ENCODE assay signal across 8 cellular contexts in genomic region chr4:37889849-37890500, GRCh38. TPM values are rescaled to one million over a fixed set of nuclear protein-coding genes. Genes with fewer than 3 reads are reported as not detected.
A peak's percentile ranks its signal among the peaks of the same experiment; 100 is the strongest.
DNase-seq lines count a peak whose midpoint lies in the region; ATAC-seq and TF ChIP-seq lines count a peak whose summit lies in the region.

No MANE protein-coding gene starts in this region.

- peak overlapping the region; percentile 76 for H3K27ac Mint-ChIP-seq in T-helper 17 cell

- peak overlapping the region; percentile 90 for H3K4me3 Mint-ChIP-seq in T-helper 17 cell

- no peaks in the 10 kb centered on the region for H3K36me3 Mint-ChIP-seq in T-helper 17 cell (ENCODE audit: low read depth)

- peaks cover 20% of the 10 kb centered on the region for H3K4me1 Mint-ChIP-seq in T-helper 17 cell

- DNase-seq in DMS53 treated with DMSO at 0.1 percent for 48 hours (lab: John Stamatoyannopoulos, UW; ENCODE audit: unreplicated experiment) (peak; percentile 45), T-helper 17 cell (no peak), foreskin fibroblast (peak in 1 of 2 donors; percentile 36), nucleus accumbens (lab: John Stamatoyannopoulos, UW) (peak in 38 of 56 donors; percentile 5 to 76 (median 48)), NCI-H1930 (lab: John Stamatoyannopoulos, UW) (no peak), HuH-7.5 (ENCODE audit: low spot score) (no peak), epidermal melanocyte (ENCODE audit: insufficient read length, low spot score) (no peak), Kasumi-1 (lab: John Stamatoyannopoulos, UW) (no peak)

- no peak for ATAC-seq in T-helper 17 cell

- H3K9me3 ChIP-seq in T-helper 17 cell (ENCODE audit: control insufficient read depth, low read length, poor library complexity, severe bottlenecking): no peaks in the 10 kb centered on the region

- TF ChIP-seq CTCF in foreskin fibroblast (IDR thresholded peaks at IDR 0.05; ENCODE audit: low read depth, low read length): no peak

- H3K4me3 ChIP-seq in foreskin fibroblast (ENCODE audit: low read depth in 1 of 2, low read length in 2 of 2): peak overlapping the region; percentile 48 to 66

- H3K27me3 Mint-ChIP-seq in T-helper 17 cell: peaks cover under 1% of the 10 kb centered on the region

RNA-seq across cellular contexts. Expression of gene TBC1D1, which starts 0.9 kb away (rescaled TPM):
- 10 to 100 TPM; 45.5 to 51.1 TPM for total RNA-seq in T-helper 17 cell

Comparison
In these comparisons a context has a peak if more than half of its experiments do, and no peak if none do; other contexts are left out.
1. DNase-seq: peak in DMS53 treated with DMSO at 0.1 percent for 48 hours (single experiment) and nucleus accumbens (38 of 56); none in T-helper 17 cell (0 of 3), NCI-H1930 (0 of 2), HuH-7.5 (single experiment), epidermal melanocyte (single experiment) and Kasumi-1 (0 of 2).